In genomic region chr20:45970646-45971424, GRCh38 we compare ENCODE assay signal across 8 cellular contexts. TPM values are rescaled to one million over a fixed set of nuclear protein-coding genes. Genes with fewer than 3 reads are reported as not detected.
DNase-seq lines count a peak whose midpoint lies in the region; TF ChIP-seq lines count a peak whose summit lies in the region.

No MANE protein-coding gene starts in this region.

- H3K4me3 ChIP-seq in ascending aorta, result peak overlapping the region; percentile 73 to 99
- peak overlapping the region; percentile 99 for H3K4me3 ChIP-seq in iPS-18a (ENCODE audit: low read length)
- H3K4me3 ChIP-seq in skin epidermis, result peak overlapping the region; percentile 65 to 94 (median 87)

- intact Hi-C loops in ascending aorta (cut with DNase I), result loop anchor here (1.0 to 10.0 kb wide), 4 partner anchors 80 to 716 kb away; partner anchors contain the start of genes CTSA, DBNDD2, DNTTIP1 and NEURL2

- H3K36me3 ChIP-seq in ascending aorta, result peaks cover 31 to 34% of the 10 kb centered on the region in 2 donors
- peaks cover 13% of the 10 kb centered on the region for H3K36me3 ChIP-seq in iPS-18a (ENCODE audit: control insufficient read depth, low read depth, low read length)

- peak; percentile 68 for DNase-seq in NCI-H82 (lab: John Stamatoyannopoulos, UW)
- no peak for DNase-seq in NCI-H82 treated with DMSO at 0.1 percent for 48 hours (lab: John Stamatoyannopoulos, UW; ENCODE audit: unreplicated experiment)
- DNase-seq in HT-29 (ENCODE audit: low spot score), result peak; percentile 47
- peak in 1 of 2 donors; percentile 66 for DNase-seq in ascending aorta (ENCODE audit: low spot score in 2 of 2)
- DNase-seq in DMS153 treated with DMSO at 0.1 percent for 48 hours (lab: John Stamatoyannopoulos, UW; ENCODE audit: unreplicated experiment), result no peak
- no peak for DNase-seq in NCI-H345 treated with DMSO at 0.1 percent for 48 hours (lab: John Stamatoyannopoulos, UW; ENCODE audit: unreplicated experiment)

- H3K27ac ChIP-seq in ascending aorta (peak overlapping the region; percentile 99), iPS-18a (ENCODE audit: low read length) (no peak overlapping the region), skin epidermis (peak overlapping the region; percentile 98 to 100 (median 100))

- H3K9ac ChIP-seq in iPS-18a (ENCODE audit: low read length), result no peak overlapping the region

- peaks cover 3 to 30% of the 10 kb centered on the region in 2 donors for H3K4me1 ChIP-seq in ascending aorta
- H3K4me1 ChIP-seq in iPS-18a (ENCODE audit: control insufficient read depth, low read depth, low read length), result no peaks in the 10 kb centered on the region

- H3K27me3 ChIP-seq in ascending aorta, result no peaks in the 10 kb centered on the region
- no peaks in the 10 kb centered on the region for H3K27me3 ChIP-seq in iPS-18a (ENCODE audit: control insufficient read depth, insufficient read depth, low read length)

- H3K9me3 ChIP-seq in ascending aorta, result no peaks in the 10 kb centered on the region
- no peaks in the 10 kb centered on the region for H3K9me3 ChIP-seq in iPS-18a (ENCODE audit: control insufficient read depth, low read depth, low read length)

- TF ChIP-seq CTCF in ascending aorta (IDR thresholded peaks at IDR 0.05), result no peak

RNA-seq across cellular contexts. Expression of gene ZNF335, which starts 1.2 kb away (rescaled TPM):
- total RNA-seq in HT-29 (2014; rRNA removed; shearing (Covaris generic)), result 39.2 and 44.8 TPM in 2 replicates
- total RNA-seq in ascending aorta, result 27.8 TPM

RNA-seq across cellular contexts. Expression of gene PCIF1, which starts 36.4 kb away (rescaled TPM):
- 25.5 and 31.7 TPM in 2 replicates for total RNA-seq in HT-29 (2014; rRNA removed; shearing (Covaris generic))
- total RNA-seq in ascending aorta, result 45.7 TPM

RNA-seq across cellular contexts. Expression of gene MMP9, which starts 37.9 kb away (rescaled TPM):
- not detected in 2 replicates for total RNA-seq in HT-29 (2014; rRNA removed; shearing (Covaris generic))
- not detected for total RNA-seq in ascending aorta

RNA-seq across cellular contexts. Expression of gene SLC12A5, which starts 58.2 kb away (rescaled TPM):
- total RNA-seq in HT-29 (2014; rRNA removed; shearing (Covaris generic)), result not detected in 2 replicates
- total RNA-seq in ascending aorta, result not detected

RNA-seq across cellular contexts. Expression of gene PLTP, which starts 58.9 kb away (rescaled TPM):
- 1.0 and 2.1 TPM in 2 replicates for total RNA-seq in HT-29 (2014; rRNA removed; shearing (Covaris generic))
- 909 TPM for total RNA-seq in ascending aorta

Comparison
In these comparisons a context has a peak if more than half of its experiments do, and no peak if none do; other contexts are left out.
1. DNase-seq: peak in NCI-H82 (single experiment) and HT-29 (single experiment); none in NCI-H82 treated with DMSO at 0.1 percent for 48 hours (single experiment), DMS153 treated with DMSO at 0.1 percent for 48 hours (single experiment) and NCI-H345 treated with DMSO at 0.1 percent for 48 hours (single experiment).
2. Peak in every context shown above with its lines, with median percentiles within 50 percentile points of each other: H3K4me3 ChIP-seq.